Comparison of ENCODE assay signal across 3 cellular contexts in the genomic region with DNA sequence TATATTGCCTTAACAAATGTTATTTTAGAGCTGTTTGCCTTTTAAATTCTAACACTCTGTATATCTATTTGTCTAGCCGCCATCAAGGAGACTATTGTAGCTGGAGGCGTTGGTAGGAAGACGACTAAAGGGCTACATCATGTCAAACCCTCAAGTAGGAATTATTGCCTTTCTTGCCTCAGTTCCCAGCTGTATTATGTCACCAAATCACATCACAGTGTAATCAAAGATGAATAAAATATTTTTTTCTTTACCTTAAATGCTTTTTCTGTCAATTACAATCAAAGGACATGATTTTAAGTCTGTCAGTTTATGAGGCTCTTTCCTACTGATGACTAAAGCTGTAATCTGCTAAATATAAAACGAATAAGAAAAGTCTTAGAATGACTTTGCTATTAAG.
TF ChIP-seq lines count a peak whose summit lies in the region.

No MANE protein-coding gene starts in this region.

TF ChIP-seq in SK-N-SH, 30 proteins besides CTCF, POLR2A, EP300 and RAD21 (continues in another document):
- TF ChIP-seq YY1 (IDR thresholded peaks at IDR 0.05; ENCODE audit: low read depth) (no peak), MEF2A (IDR thresholded peaks at IDR 0.05; ENCODE audit: borderline replicate concordance, low read depth) (no peak), NRF1 (IDR thresholded peaks at IDR 0.05; ENCODE audit: low read depth, low read length) (no peak), CHD2 (IDR thresholded peaks at IDR 0.05; ENCODE audit: low read length, partially characterized antibody) (no peak), RCOR1 (IDR thresholded peaks at IDR 0.05; ENCODE audit: low read length) (no peak), FOSL2 (IDR thresholded peaks at IDR 0.05; ENCODE audit: borderline replicate concordance, low read depth) (no peak), EZH2phosphoT487 (IDR thresholded peaks at IDR 0.05; ENCODE audit: borderline replicate concordance, low read depth) (no peak), RXRA (IDR thresholded peaks at IDR 0.05; ENCODE audit: borderline replicate concordance, low read depth) (no peak), GATA2 (CRISPR knock-in tag; IDR thresholded peaks at IDR 0.05) (no peak), MXI1 (IDR thresholded peaks at IDR 0.05; ENCODE audit: low read depth, low read length) (no peak), ELF1 (IDR thresholded peaks at IDR 0.05) (no peak), TEAD4 (IDR thresholded peaks at IDR 0.05; ENCODE audit: borderline replicate concordance, insufficient read depth) (no peak), SIN3A (IDR thresholded peaks at IDR 0.05; ENCODE audit: borderline replicate concordance, low read depth, low read length) (no peak), TAF1 (IDR thresholded peaks at IDR 0.05; ENCODE audit: borderline replicate concordance, low read depth, low read length) (no peak)
- TF ChIP-seq, protein P1, sequence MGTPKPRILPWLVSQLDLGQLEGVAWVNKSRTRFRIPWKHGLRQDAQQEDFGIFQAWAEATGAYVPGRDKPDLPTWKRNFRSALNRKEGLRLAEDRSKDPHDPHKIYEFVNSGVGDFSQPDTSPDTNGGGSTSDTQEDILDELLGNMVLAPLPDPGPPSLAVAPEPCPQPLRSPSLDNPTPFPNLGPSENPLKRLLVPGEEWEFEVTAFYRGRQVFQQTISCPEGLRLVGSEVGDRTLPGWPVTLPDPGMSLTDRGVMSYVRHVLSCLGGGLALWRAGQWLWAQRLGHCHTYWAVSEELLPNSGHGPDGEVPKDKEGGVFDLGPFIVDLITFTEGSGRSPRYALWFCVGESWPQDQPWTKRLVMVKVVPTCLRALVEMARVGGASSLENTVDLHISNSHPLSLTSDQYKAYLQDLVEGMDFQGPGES (IDR thresholded peaks at IDR 0.05; ENCODE audit: low read depth, low read length), result no peak
- TF ChIP-seq, protein P2, sequence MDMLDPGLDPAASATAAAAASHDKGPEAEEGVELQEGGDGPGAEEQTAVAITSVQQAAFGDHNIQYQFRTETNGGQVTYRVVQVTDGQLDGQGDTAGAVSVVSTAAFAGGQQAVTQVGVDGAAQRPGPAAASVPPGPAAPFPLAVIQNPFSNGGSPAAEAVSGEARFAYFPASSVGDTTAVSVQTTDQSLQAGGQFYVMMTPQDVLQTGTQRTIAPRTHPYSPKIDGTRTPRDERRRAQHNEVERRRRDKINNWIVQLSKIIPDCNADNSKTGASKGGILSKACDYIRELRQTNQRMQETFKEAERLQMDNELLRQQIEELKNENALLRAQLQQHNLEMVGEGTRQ (IDR thresholded peaks at IDR 0.05; ENCODE audit: borderline replicate concordance, low read depth, low read length), result no peak
- TF ChIP-seq, protein P3, sequence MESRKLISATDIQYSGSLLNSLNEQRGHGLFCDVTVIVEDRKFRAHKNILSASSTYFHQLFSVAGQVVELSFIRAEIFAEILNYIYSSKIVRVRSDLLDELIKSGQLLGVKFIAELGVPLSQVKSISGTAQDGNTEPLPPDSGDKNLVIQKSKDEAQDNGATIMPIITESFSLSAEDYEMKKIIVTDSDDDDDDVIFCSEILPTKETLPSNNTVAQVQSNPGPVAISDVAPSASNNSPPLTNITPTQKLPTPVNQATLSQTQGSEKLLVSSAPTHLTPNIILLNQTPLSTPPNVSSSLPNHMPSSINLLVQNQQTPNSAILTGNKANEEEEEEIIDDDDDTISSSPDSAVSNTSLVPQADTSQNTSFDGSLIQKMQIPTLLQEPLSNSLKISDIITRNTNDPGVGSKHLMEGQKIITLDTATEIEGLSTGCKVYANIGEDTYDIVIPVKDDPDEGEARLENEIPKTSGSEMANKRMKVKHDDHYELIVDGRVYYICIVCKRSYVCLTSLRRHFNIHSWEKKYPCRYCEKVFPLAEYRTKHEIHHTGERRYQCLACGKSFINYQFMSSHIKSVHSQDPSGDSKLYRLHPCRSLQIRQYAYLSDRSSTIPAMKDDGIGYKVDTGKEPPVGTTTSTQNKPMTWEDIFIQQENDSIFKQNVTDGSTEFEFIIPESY (IDR thresholded peaks at IDR 0.05; ENCODE audit: borderline replicate concordance, low read depth), result no peak
- TF ChIP-seq, protein P4, sequence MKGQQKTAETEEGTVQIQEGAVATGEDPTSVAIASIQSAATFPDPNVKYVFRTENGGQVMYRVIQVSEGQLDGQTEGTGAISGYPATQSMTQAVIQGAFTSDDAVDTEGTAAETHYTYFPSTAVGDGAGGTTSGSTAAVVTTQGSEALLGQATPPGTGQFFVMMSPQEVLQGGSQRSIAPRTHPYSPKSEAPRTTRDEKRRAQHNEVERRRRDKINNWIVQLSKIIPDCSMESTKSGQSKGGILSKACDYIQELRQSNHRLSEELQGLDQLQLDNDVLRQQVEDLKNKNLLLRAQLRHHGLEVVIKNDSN (IDR thresholded peaks at IDR 0.05; ENCODE audit: borderline replicate concordance, low read depth), result no peak

TF ChIP-seq in SK-N-SH treated with all-trans-retinoic acid at 6 μM for 48 hours, 23 proteins besides CTCF, POLR2A, EP300 and RAD21 (continues in another document):
- TF ChIP-seq RARB (CRISPR knock-in tag; IDR thresholded peaks at IDR 0.05) (no peak), TCF4 (CRISPR knock-in tag; IDR thresholded peaks at IDR 0.05; ENCODE audit: borderline replicate concordance) (no peak), ARNTL (CRISPR knock-in tag; IDR thresholded peaks at IDR 0.05; ENCODE audit: borderline replicate concordance, low read depth) (no peak), TOX (CRISPR knock-in tag; IDR thresholded peaks at IDR 0.05; ENCODE audit: borderline replicate concordance) (no peak), ZNF8 (CRISPR knock-in tag; IDR thresholded peaks at IDR 0.05) (no peak), BACH2 (CRISPR knock-in tag; IDR thresholded peaks at IDR 0.05; ENCODE audit: borderline replicate concordance) (no peak), OSR1 (CRISPR knock-in tag; IDR thresholded peaks at IDR 0.05) (no peak), ZFP30 (CRISPR knock-in tag; IDR thresholded peaks at IDR 0.05) (no peak), SNAI2 (CRISPR knock-in tag; IDR thresholded peaks at IDR 0.05) (no peak)
- TF ChIP-seq, protein P5, sequence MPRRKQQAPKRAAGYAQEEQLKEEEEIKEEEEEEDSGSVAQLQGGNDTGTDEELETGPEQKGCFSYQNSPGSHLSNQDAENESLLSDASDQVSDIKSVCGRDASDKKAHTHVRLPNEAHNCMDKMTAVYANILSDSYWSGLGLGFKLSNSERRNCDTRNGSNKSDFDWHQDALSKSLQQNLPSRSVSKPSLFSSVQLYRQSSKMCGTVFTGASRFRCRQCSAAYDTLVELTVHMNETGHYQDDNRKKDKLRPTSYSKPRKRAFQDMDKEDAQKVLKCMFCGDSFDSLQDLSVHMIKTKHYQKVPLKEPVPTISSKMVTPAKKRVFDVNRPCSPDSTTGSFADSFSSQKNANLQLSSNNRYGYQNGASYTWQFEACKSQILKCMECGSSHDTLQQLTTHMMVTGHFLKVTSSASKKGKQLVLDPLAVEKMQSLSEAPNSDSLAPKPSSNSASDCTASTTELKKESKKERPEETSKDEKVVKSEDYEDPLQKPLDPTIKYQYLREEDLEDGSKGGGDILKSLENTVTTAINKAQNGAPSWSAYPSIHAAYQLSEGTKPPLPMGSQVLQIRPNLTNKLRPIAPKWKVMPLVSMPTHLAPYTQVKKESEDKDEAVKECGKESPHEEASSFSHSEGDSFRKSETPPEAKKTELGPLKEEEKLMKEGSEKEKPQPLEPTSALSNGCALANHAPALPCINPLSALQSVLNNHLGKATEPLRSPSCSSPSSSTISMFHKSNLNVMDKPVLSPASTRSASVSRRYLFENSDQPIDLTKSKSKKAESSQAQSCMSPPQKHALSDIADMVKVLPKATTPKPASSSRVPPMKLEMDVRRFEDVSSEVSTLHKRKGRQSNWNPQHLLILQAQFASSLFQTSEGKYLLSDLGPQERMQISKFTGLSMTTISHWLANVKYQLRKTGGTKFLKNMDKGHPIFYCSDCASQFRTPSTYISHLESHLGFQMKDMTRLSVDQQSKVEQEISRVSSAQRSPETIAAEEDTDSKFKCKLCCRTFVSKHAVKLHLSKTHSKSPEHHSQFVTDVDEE (CRISPR knock-in tag; IDR thresholded peaks at IDR 0.05), result no peak
- TF ChIP-seq, protein P6, sequence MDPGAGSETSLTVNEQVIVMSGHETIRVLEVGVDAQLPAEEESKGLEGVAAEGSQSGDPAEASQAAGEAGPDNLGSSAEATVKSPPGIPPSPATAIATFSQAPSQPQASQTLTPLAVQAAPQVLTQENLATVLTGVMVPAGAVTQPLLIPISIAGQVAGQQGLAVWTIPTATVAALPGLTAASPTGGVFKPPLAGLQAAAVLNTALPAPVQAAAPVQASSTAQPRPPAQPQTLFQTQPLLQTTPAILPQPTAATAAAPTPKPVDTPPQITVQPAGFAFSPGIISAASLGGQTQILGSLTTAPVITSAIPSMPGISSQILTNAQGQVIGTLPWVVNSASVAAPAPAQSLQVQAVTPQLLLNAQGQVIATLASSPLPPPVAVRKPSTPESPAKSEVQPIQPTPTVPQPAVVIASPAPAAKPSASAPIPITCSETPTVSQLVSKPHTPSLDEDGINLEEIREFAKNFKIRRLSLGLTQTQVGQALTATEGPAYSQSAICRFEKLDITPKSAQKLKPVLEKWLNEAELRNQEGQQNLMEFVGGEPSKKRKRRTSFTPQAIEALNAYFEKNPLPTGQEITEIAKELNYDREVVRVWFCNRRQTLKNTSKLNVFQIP (CRISPR knock-in tag; IDR thresholded peaks at IDR 0.05; ENCODE audit: borderline replicate concordance, low read depth), result no peak
- TF ChIP-seq, protein P7, sequence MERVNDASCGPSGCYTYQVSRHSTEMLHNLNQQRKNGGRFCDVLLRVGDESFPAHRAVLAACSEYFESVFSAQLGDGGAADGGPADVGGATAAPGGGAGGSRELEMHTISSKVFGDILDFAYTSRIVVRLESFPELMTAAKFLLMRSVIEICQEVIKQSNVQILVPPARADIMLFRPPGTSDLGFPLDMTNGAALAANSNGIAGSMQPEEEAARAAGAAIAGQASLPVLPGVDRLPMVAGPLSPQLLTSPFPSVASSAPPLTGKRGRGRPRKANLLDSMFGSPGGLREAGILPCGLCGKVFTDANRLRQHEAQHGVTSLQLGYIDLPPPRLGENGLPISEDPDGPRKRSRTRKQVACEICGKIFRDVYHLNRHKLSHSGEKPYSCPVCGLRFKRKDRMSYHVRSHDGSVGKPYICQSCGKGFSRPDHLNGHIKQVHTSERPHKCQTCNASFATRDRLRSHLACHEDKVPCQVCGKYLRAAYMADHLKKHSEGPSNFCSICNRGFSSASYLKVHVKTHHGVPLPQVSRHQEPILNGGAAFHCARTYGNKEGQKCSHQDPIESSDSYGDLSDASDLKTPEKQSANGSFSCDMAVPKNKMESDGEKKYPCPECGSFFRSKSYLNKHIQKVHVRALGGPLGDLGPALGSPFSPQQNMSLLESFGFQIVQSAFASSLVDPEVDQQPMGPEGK (CRISPR knock-in tag; IDR thresholded peaks at IDR 0.05; ENCODE audit: borderline replicate concordance), result no peak

TF ChIP-seq in neural cell, 6 proteins besides CTCF, POLR2A, EP300 and RAD21:
- TF ChIP-seq, protein P8, sequence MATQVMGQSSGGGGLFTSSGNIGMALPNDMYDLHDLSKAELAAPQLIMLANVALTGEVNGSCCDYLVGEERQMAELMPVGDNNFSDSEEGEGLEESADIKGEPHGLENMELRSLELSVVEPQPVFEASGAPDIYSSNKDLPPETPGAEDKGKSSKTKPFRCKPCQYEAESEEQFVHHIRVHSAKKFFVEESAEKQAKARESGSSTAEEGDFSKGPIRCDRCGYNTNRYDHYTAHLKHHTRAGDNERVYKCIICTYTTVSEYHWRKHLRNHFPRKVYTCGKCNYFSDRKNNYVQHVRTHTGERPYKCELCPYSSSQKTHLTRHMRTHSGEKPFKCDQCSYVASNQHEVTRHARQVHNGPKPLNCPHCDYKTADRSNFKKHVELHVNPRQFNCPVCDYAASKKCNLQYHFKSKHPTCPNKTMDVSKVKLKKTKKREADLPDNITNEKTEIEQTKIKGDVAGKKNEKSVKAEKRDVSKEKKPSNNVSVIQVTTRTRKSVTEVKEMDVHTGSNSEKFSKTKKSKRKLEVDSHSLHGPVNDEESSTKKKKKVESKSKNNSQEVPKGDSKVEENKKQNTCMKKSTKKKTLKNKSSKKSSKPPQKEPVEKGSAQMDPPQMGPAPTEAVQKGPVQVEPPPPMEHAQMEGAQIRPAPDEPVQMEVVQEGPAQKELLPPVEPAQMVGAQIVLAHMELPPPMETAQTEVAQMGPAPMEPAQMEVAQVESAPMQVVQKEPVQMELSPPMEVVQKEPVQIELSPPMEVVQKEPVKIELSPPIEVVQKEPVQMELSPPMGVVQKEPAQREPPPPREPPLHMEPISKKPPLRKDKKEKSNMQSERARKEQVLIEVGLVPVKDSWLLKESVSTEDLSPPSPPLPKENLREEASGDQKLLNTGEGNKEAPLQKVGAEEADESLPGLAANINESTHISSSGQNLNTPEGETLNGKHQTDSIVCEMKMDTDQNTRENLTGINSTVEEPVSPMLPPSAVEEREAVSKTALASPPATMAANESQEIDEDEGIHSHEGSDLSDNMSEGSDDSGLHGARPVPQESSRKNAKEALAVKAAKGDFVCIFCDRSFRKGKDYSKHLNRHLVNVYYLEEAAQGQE (IDR thresholded peaks at IDR 0.05; ENCODE audit: borderline replicate concordance), result no peak
- TF ChIP-seq MXI1 (conservative IDR thresholded peaks at IDR 0.05; ENCODE audit: poor library complexity, severe bottlenecking), result no peak
- TF ChIP-seq POLR2AphosphoS5 (IDR thresholded peaks at IDR 0.05), result peak; percentile 56
- no peak for TF ChIP-seq TAF1 (IDR thresholded peaks at IDR 0.05; ENCODE audit: low read depth)
- no peak for TF ChIP-seq EZH2 (IDR thresholded peaks at IDR 0.05; ENCODE audit: borderline replicate concordance, insufficient read depth, low read length, poor library complexity, severe bottlenecking)
- TF ChIP-seq SMC3 (conservative IDR thresholded peaks at IDR 0.05; ENCODE audit: poor library complexity), result no peak
